In genomic region chr1:8318436-8318835, GRCh38 we compare ENCODE assay signal across 8 cellular contexts. TPM values are rescaled to one million over a fixed set of nuclear protein-coding genes. Genes with fewer than 3 reads are reported as not detected.
DNase-seq lines count a peak whose midpoint lies in the region; ATAC-seq, FAIRE-seq and TF ChIP-seq lines count a peak whose summit lies in the region.

No MANE protein-coding gene starts in this region.

- POLR2A ChIA-PET in activated CD4-positive, alpha-beta T cell treated with anti-CD3 and anti-CD28 coated beads for 36 hours (lab: Charles Lee): no interaction called here
- POLR2A ChIA-PET in activated CD4-positive, alpha-beta memory T cell treated with anti-CD3 and anti-CD28 coated beads, Interleukin-2, amount 10 ng/mL, durations not matched to agents 7 days and 5 days (lab: Charles Lee): no interaction called here

- H3K27ac Mint-ChIP-seq in activated CD4-positive, alpha-beta T cell treated with anti-CD3 and anti-CD28 coated beads for 36 hours: no peak overlapping the region
- no peak overlapping the region for H3K27ac Mint-ChIP-seq in activated CD4-positive, alpha-beta memory T cell treated with anti-CD3 and anti-CD28 coated beads, Interleukin-2, amount 10 ng/mL, durations not matched to agents 7 days and 5 days

- ATAC-seq in activated CD4-positive, alpha-beta T cell treated with anti-CD3 and anti-CD28 coated beads for 36 hours: peak; percentile 13
- ATAC-seq in GM19455 (IDR thresholded peaks at IDR 0.05; ENCODE audit: unreplicated experiment): no peak

- H3K9ac ChIP-seq in iPS-20b (ENCODE audit: low read depth, low read length): no peak overlapping the region

- peak overlapping the region; percentile 72 for H3K4me3 ChIP-seq in iPS-20b (ENCODE audit: low read length)
- peak overlapping the region; percentile 59 for H3K4me3 ChIP-seq in suprapubic skin

- peaks cover 24% of the 10 kb centered on the region for H3K27me3 Mint-ChIP-seq in activated CD4-positive, alpha-beta T cell treated with anti-CD3 and anti-CD28 coated beads for 36 hours
- peaks cover 35% of the 10 kb centered on the region for H3K27me3 Mint-ChIP-seq in activated CD4-positive, alpha-beta memory T cell treated with anti-CD3 and anti-CD28 coated beads, Interleukin-2, amount 10 ng/mL, durations not matched to agents 7 days and 5 days

- 11% methylated on average over 10 of the region's 18 CpGs for WGBS in suprapubic skin

- H3K27ac ChIP-seq in iPS-20b (ENCODE audit: low read length) (no peak overlapping the region), suprapubic skin (no peak overlapping the region)

- H3K9me3 ChIP-seq in iPS-20b (ENCODE audit: insufficient read depth, low read depth, low read length) (no peaks in the 10 kb centered on the region), suprapubic skin (no peaks in the 10 kb centered on the region)

- H3K27me3 ChIP-seq in iPS-20b (ENCODE audit: insufficient read depth, low read length): peaks cover 44% of the 10 kb centered on the region
- H3K27me3 ChIP-seq in suprapubic skin: peaks cover 7% of the 10 kb centered on the region

- TF ChIP-seq POLR2A in suprapubic skin (IDR thresholded peaks at IDR 0.05): no peak

- intact Hi-C loops in activated CD4-positive, alpha-beta T cell treated with anti-CD3 and anti-CD28 coated beads for 36 hours (cut with DNase I, micrococcal nuclease): loop anchor here (1.0 to 2.0 kb wide), 2 partner anchors 30 to 292 kb away; partner anchors contain the start of gene ERRFI1 (in 2 of the 2)

- DNase-seq in activated CD4-positive, alpha-beta T cell treated with anti-CD3 and anti-CD28 coated beads for 36 hours: no peak
- DNase-seq in activated CD4-positive, alpha-beta T cell treated with anti-CD3 and anti-CD28 coated beads for 1 hour: no peak
- no peak for DNase-seq in activated CD4-positive, alpha-beta memory T cell treated with anti-CD3 and anti-CD28 coated beads, Interleukin-2, amount 10 ng/mL, durations not matched to agents 7 days and 5 days
- DNase-seq in suprapubic skin (ENCODE audit: low spot score in 2 of 2): no peak
- no peak for DNase-seq in frontal cortex (ENCODE audit: low spot score in 2 of 2)
- DNase-seq in AG08395 (ENCODE audit: low spot score): no peak

- no peaks in the 10 kb centered on the region for H3K36me3 Mint-ChIP-seq in activated CD4-positive, alpha-beta T cell treated with anti-CD3 and anti-CD28 coated beads for 36 hours (ENCODE audit: low read depth)
- H3K36me3 Mint-ChIP-seq in activated CD4-positive, alpha-beta memory T cell treated with anti-CD3 and anti-CD28 coated beads, Interleukin-2, amount 10 ng/mL, durations not matched to agents 7 days and 5 days (ENCODE audit: low read depth): no peaks in the 10 kb centered on the region

- no peak for TF ChIP-seq CTCF in suprapubic skin (IDR thresholded peaks at IDR 0.05)

- no peak for FAIRE-seq in frontal cortex (lab: Jason Lieb, UNC)

- peaks cover 2% of the 10 kb centered on the region for H3K9me3 Mint-ChIP-seq in activated CD4-positive, alpha-beta T cell treated with anti-CD3 and anti-CD28 coated beads for 36 hours (ENCODE audit: low read depth)
- H3K9me3 Mint-ChIP-seq in activated CD4-positive, alpha-beta memory T cell treated with anti-CD3 and anti-CD28 coated beads, Interleukin-2, amount 10 ng/mL, durations not matched to agents 7 days and 5 days: no peaks in the 10 kb centered on the region

- H3K4me1 Mint-ChIP-seq in activated CD4-positive, alpha-beta T cell treated with anti-CD3 and anti-CD28 coated beads for 36 hours: peaks cover 18% of the 10 kb centered on the region
- H3K4me1 Mint-ChIP-seq in activated CD4-positive, alpha-beta memory T cell treated with anti-CD3 and anti-CD28 coated beads, Interleukin-2, amount 10 ng/mL, durations not matched to agents 7 days and 5 days: peaks cover 21% of the 10 kb centered on the region

- H3K36me3 ChIP-seq in iPS-20b (ENCODE audit: insufficient read depth, low read depth, low read length): no peaks in the 10 kb centered on the region
- H3K36me3 ChIP-seq in suprapubic skin: no peaks in the 10 kb centered on the region

- peak overlapping the region; percentile 60 for H3K4me3 Mint-ChIP-seq in activated CD4-positive, alpha-beta T cell treated with anti-CD3 and anti-CD28 coated beads for 36 hours
- H3K4me3 Mint-ChIP-seq in activated CD4-positive, alpha-beta memory T cell treated with anti-CD3 and anti-CD28 coated beads, Interleukin-2, amount 10 ng/mL, durations not matched to agents 7 days and 5 days: peak overlapping the region; percentile 44

- CTCF ChIA-PET in activated CD4-positive, alpha-beta T cell treated with anti-CD3 and anti-CD28 coated beads for 36 hours (lab: Charles Lee): interaction anchor here (0.6 to 1.3 kb wide), 6 partner anchors 32 to 328 kb away, joined by 3 to 5 read pairs (median 3); no protein-coding TSS in a partner anchor
- CTCF ChIA-PET in activated CD4-positive, alpha-beta memory T cell treated with anti-CD3 and anti-CD28 coated beads, Interleukin-2, amount 10 ng/mL, durations not matched to agents 7 days and 5 days (lab: Charles Lee): interaction anchor here (0.6 to 1.1 kb wide), 3 partner anchors 287 to 303 kb away, joined by 3 to 4 read pairs (median 3); no protein-coding TSS in a partner anchor

- TF ChIP-seq EP300 in suprapubic skin (IDR thresholded peaks at IDR 0.05): no peak

- peaks cover 13% of the 10 kb centered on the region; the same call in 1 of the 2 replicates for H3K4me1 ChIP-seq in iPS-20b (ENCODE audit: insufficient read depth, low read length)
- peaks cover 29% of the 10 kb centered on the region for H3K4me1 ChIP-seq in suprapubic skin

RNA-seq across cellular contexts. Expression of gene SLC45A1, which starts 0.5 kb away (rescaled TPM):
- total RNA-seq in activated CD4-positive, alpha-beta T cell treated with anti-CD3 and anti-CD28 coated beads for 36 hours: under 1 TPM; 0.48 to 0.49 TPM
- under 1 TPM; 0.25 to 0.30 TPM for total RNA-seq in activated CD4-positive, alpha-beta memory T cell treated with anti-CD3 and anti-CD28 coated beads, Interleukin-2, amount 10 ng/mL, durations not matched to agents 7 days and 5 days
- total RNA-seq in suprapubic skin (1 to 10 TPM in 1 of 4 donors, under 1 TPM in 3; 0.76 to 1.6 (median 0.86) TPM), frontal cortex (8.6 TPM)
